In the genomic region with DNA sequence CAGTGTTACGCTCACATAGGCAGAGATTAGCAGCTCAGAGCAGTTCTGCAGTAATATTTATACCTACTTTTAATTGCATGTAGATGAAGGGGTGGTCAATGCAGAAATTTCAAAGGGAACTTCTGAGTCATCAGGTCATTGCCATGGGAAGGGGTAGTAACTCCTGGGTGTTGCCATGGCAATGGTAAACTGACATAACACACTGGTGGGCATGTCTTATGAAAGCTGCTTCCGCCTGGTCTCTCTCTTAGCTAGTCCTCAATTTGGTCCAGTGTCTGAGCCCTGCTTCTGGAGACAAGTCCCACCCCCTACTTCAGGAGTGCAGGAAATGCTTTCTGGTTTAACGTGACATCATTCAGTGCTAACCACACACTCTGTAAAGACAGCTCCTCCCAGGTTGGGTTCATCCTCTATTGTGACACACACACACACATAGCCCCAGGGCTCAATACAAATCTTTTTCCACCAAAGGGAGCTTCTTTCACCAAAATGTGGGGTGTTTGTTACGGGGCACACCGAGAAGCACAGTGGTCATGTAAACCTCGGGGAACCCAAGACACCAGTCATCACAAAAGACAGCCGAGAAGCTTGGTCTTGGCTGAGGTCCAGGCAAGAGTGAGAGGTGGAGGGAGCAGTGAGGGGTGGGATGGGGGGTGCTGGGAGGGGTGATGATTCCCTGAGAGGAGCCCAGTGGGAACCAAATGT, we compare ENCODE assay signal across 9 cellular contexts.
DNase-seq lines count a peak whose midpoint lies in the region; ATAC-seq and TF ChIP-seq lines count a peak whose summit lies in the region.
"Had no signal": no experiment of that assay in that cellular context is flagged by ENCODE, and none has a peak within 500 bp of the region (broad histone marks: within the 10 kb centered on the region; RNA-seq: fewer than 3 reads in every experiment).

No MANE protein-coding gene starts in this region.

- intact Hi-C loops in dorsolateral prefrontal cortex (cut with DNase I), result no loop called here

- no peaks in the 10 kb centered on the region for H3K9me2 ChIP-seq in hepatocyte (replicated peaks; ENCODE audit: insufficient read depth)

- TF ChIP-seq CTCF in hepatocyte (IDR thresholded peaks at IDR 0.05; ENCODE audit: poor library complexity) (no peak), dorsolateral prefrontal cortex (IDR thresholded peaks at IDR 0.05 in 54 of 56, conservative IDR thresholded peaks at IDR 0.05 in 2 of 56; ENCODE audit: low read depth in 1 of 56, partially characterized antibody in 56 of 56) (no peak)

- H4K20me1 ChIP-seq in hepatocyte (ENCODE audit: insufficient read depth, poor library complexity, severe bottlenecking), result no peaks in the 10 kb centered on the region

- H3K4me3 Mint-ChIP-seq in activated T-cell treated with anti-CD3 and anti-CD28 coated beads, Interleukin-2, amount 50 U/mL, for 4 hours, result no peak overlapping the region

- peaks cover 21% of the 10 kb centered on the region for H3K4me1 Mint-ChIP-seq in activated T-cell treated with anti-CD3 and anti-CD28 coated beads, Interleukin-2, amount 50 U/mL, for 4 hours (ENCODE audit: low read depth)

- peak overlapping the region; percentile 29 for H3K4me2 ChIP-seq in hepatocyte

- WGBS in hepatocyte (ENCODE audit: low lambda C conversion rate, missing lambda C conversion rate), result 83% methylated on average over 7 of the region's 7 CpGs

- H3K27ac ChIP-seq in hepatocyte, result no peak overlapping the region
- H3K27ac ChIP-seq in dorsolateral prefrontal cortex, result peak overlapping the region in 2 of 59 donors; percentile 29 to 43
- H3K27ac ChIP-seq: C4-2B had no signal

- no peaks in the 10 kb centered on the region for H3K36me3 ChIP-seq in hepatocyte (replicated peaks; ENCODE audit: insufficient read depth, low read depth)

- H3K79me2 ChIP-seq in hepatocyte, result no peaks in the 10 kb centered on the region

- H3K27me3 ChIP-seq in hepatocyte, result no peaks in the 10 kb centered on the region
- H3K27me3 ChIP-seq in dorsolateral prefrontal cortex, result peaks cover 0 to 20% (median 0%) of the 10 kb centered on the region in 45 donors

- no peak overlapping the region for H3K4me3 ChIP-seq in hepatocyte
- no peak overlapping the region for H3K4me3 ChIP-seq in dorsolateral prefrontal cortex

- H3K4me1 ChIP-seq in hepatocyte (ENCODE audit: insufficient read depth), result peaks cover 9% of the 10 kb centered on the region

- no peaks in the 10 kb centered on the region for H3K9me3 ChIP-seq in hepatocyte (ENCODE audit: low read depth)

- H3K36me3 Mint-ChIP-seq in activated T-cell treated with anti-CD3 and anti-CD28 coated beads, Interleukin-2, amount 50 U/mL, for 4 hours (ENCODE audit: insufficient read depth), result no peaks in the 10 kb centered on the region

- ATAC-seq in HG02852 (IDR thresholded peaks at IDR 0.05; ENCODE audit: unreplicated experiment), result peak; percentile 89
- ATAC-seq in activated T-cell treated with anti-CD3 and anti-CD28 coated beads, Interleukin-2, amount 50 U/mL, for 4 hours, result peak; percentile 94 to 98

- no peaks in the 10 kb centered on the region for H3K9me3 Mint-ChIP-seq in activated T-cell treated with anti-CD3 and anti-CD28 coated beads, Interleukin-2, amount 50 U/mL, for 4 hours

- no peaks in the 10 kb centered on the region for H3K27me3 Mint-ChIP-seq in activated T-cell treated with anti-CD3 and anti-CD28 coated beads, Interleukin-2, amount 50 U/mL, for 4 hours (ENCODE audit: low read depth)

- H2AFZ ChIP-seq in hepatocyte, result no peak overlapping the region

- DNase-seq in NCI-H1694 treated with DMSO at 0.1 percent for 48 hours (lab: John Stamatoyannopoulos, UW) (peak; percentile 21), NCI-H1694 (lab: John Stamatoyannopoulos, UW) (no peak), NCI-H748 treated with DMSO at 0.1 percent for 48 hours (lab: John Stamatoyannopoulos, UW) (peak; percentile 10), hepatocyte (ENCODE audit: low spot score) (peak; percentile 22), dorsolateral prefrontal cortex (no peak)
- DNase-seq in activated T-cell treated with anti-CD3 and anti-CD28 coated beads, Interleukin-2, amount 50 U/mL, for 4 hours, result peak; percentile 16
- DNase-seq in stimulated activated CD8-positive, alpha-beta memory T cell treated with anti-CD3 and anti-CD28 coated beads, Interleukin-7, amount 100 ng/mL, for 24 hours (ENCODE audit: low read depth), result peak; percentile 4

Comparison
In these comparisons a context has a peak if more than half of its experiments do, and no peak if none do; other contexts are left out.
1. DNase-seq: peak in NCI-H1694 treated with DMSO at 0.1 percent for 48 hours (single experiment), NCI-H748 treated with DMSO at 0.1 percent for 48 hours (single experiment), activated T-cell treated with anti-CD3 and anti-CD28 coated beads, Interleukin-2, amount 50 U/mL, for 4 hours (single experiment), hepatocyte (single experiment) and stimulated activated CD8-positive, alpha-beta memory T cell treated with anti-CD3 and anti-CD28 coated beads, Interleukin-7, amount 100 ng/mL, for 24 hours (single experiment); none in NCI-H1694 (single experiment) and dorsolateral prefrontal cortex (0 of 10).